In genomic region chr3:72659609-72660008, GRCh38 we compare ENCODE assay signal across 21 cellular contexts.
A peak's percentile ranks its signal among the peaks of the same experiment; 100 is the strongest.
DNase-seq lines count a peak whose midpoint lies in the region; ATAC-seq and TF ChIP-seq lines count a peak whose summit lies in the region.
"Had no signal": no experiment of that assay in that cellular context is flagged by ENCODE, and none has a peak within 500 bp of the region (broad histone marks: within the 10 kb centered on the region; RNA-seq: fewer than 3 reads in every experiment).

No MANE protein-coding gene starts in this region.

- no peaks in the 10 kb centered on the region for H3K9me3 Mint-ChIP-seq in activated CD4-positive, alpha-beta T cell treated with anti-CD3 and anti-CD28 coated beads, Interleukin-2, amount 10 ng/mL, durations not matched to agents 24 days and 14 days
- H3K9me3 Mint-ChIP-seq: HFFc6 had no signal

- H3K27ac Mint-ChIP-seq in activated CD4-positive, alpha-beta T cell treated with anti-CD3 and anti-CD28 coated beads, Interleukin-2, amount 10 ng/mL, durations not matched to agents 24 days and 14 days = peak overlapping the region; percentile 3
- H3K27ac Mint-ChIP-seq: HFFc6 had no signal

- peaks cover 14% of the 10 kb centered on the region for H3K4me1 Mint-ChIP-seq in activated CD4-positive, alpha-beta T cell treated with anti-CD3 and anti-CD28 coated beads, Interleukin-2, amount 10 ng/mL, durations not matched to agents 24 days and 14 days

- ATAC-seq in HG03135 (IDR thresholded peaks at IDR 0.05; ENCODE audit: unreplicated experiment) (no peak), GM19467 (IDR thresholded peaks at IDR 0.05; ENCODE audit: unreplicated experiment) (no peak)
- ATAC-seq: left lung had no signal

- peaks cover 3% of the 10 kb centered on the region for H3K27me3 Mint-ChIP-seq in activated CD4-positive, alpha-beta T cell treated with anti-CD3 and anti-CD28 coated beads, Interleukin-2, amount 10 ng/mL, durations not matched to agents 24 days and 14 days

- DNase-seq in activated CD4-positive, alpha-beta T cell treated with anti-CD3 and anti-CD28 coated beads, Interleukin-2, amount 10 ng/mL, durations not matched to agents 24 days and 14 days = no peak
- no peak for DNase-seq in activated CD4-positive, alpha-beta T cell treated with anti-CD3 and anti-CD28 coated beads for 1 hour
- DNase-seq in NCI-H2081 (lab: John Stamatoyannopoulos, UW) (peak; percentile 76 to 88), NCI-H226 (no peak), ecto neural progenitor cell (ENCODE audit: low spot score) (no peak)
- DNase-seq: activated CD4-positive, alpha-beta T cell treated with anti-CD3 and anti-CD28 coated beads for 48 hours; activated CD8-positive, alpha-beta memory T cell treated with anti-CD3 and anti-CD28 coated beads, Interleukin-2, amount 50 U/mL, for 4 hours; activated naive CD4-positive, alpha-beta T cell; aorta; colonic mucosa; foreskin fibroblast; GF-D8; HFFc6; left lung; NCI-H774; sigmoid colon; SK-N-SH; stimulated activated CD4-positive, alpha-beta T cell treated with anti-CD3 and anti-CD28 coated beads, Interleukin-2, amount 100 ng/mL, for 24 hours had no signal

- H3K36me3 Mint-ChIP-seq in activated CD4-positive, alpha-beta T cell treated with anti-CD3 and anti-CD28 coated beads, Interleukin-2, amount 10 ng/mL, durations not matched to agents 24 days and 14 days (ENCODE audit: low read depth) = no peaks in the 10 kb centered on the region

- peak overlapping the region; percentile 78; the same call in 1 of the 2 replicates for H3K27ac ChIP-seq in VCaP
- H3K27ac ChIP-seq: colonic mucosa, left lung had no signal

- no peak for TF ChIP-seq CTCF in VCaP (conservative IDR thresholded peaks at IDR 0.05)

- intact Hi-C loops in activated CD4-positive, alpha-beta T cell treated with anti-CD3 and anti-CD28 coated beads, Interleukin-2, amount 10 ng/mL, durations not matched to agents 24 days and 14 days (cut with micrococcal nuclease) = no loop called here

- no peak overlapping the region for H3K4me3 Mint-ChIP-seq in activated CD4-positive, alpha-beta T cell treated with anti-CD3 and anti-CD28 coated beads, Interleukin-2, amount 10 ng/mL, durations not matched to agents 24 days and 14 days
- H3K4me3 Mint-ChIP-seq: HFFc6 had no signal

Comparison
In these comparisons a context has a peak if more than half of its experiments do, and no peak if none do; other contexts are left out.
1. DNase-seq: peak in NCI-H2081 (2 of 2); none in activated CD4-positive, alpha-beta T cell treated with anti-CD3 and anti-CD28 coated beads, Interleukin-2, amount 10 ng/mL, durations not matched to agents 24 days and 14 days (single experiment), activated CD4-positive, alpha-beta T cell treated with anti-CD3 and anti-CD28 coated beads for 1 hour (single experiment), NCI-H226 (single experiment) and ecto neural progenitor cell (single experiment).